Comparison of ENCODE assay signal across 15 cellular contexts in genomic region chr5:44887722-44888121, GRCh38.
DNase-seq lines count a peak whose midpoint lies in the region; ATAC-seq lines count a peak whose summit lies in the region.
"Had no signal": no experiment of that assay in that cellular context is flagged by ENCODE, and none has a peak within 500 bp of the region (broad histone marks: within the 10 kb centered on the region; RNA-seq: fewer than 3 reads in every experiment).

No MANE protein-coding gene starts in this region.

- H3K4me1 Mint-ChIP-seq in activated T-cell treated with anti-CD3 and anti-CD28 coated beads, Interleukin-2, amount 50 U/mL, for 72 hours (ENCODE audit: low read depth), result no peaks in the 10 kb centered on the region

- ATAC-seq in activated CD4-positive, CD25-positive, alpha-beta regulatory T cell treated with anti-CD3 and anti-CD28 coated beads, Interleukin-2, amount 50 U/mL, for 24 hours, result peak; percentile 48 to 64
- ATAC-seq in HG02642 (IDR thresholded peaks at IDR 0.05; ENCODE audit: poor library complexity, unreplicated experiment) (peak; percentile 66), HG03342 (IDR thresholded peaks at IDR 0.05; ENCODE audit: unreplicated experiment) (peak; percentile 36)
- no peak for ATAC-seq in activated T-cell treated with anti-CD3 and anti-CD28 coated beads, Interleukin-2, amount 50 U/mL, for 72 hours (replicated peaks in 1 of 2)
- ATAC-seq: left cardiac atrium, mucosa of descending colon had no signal

- H3K36me3 Mint-ChIP-seq in activated T-cell treated with anti-CD3 and anti-CD28 coated beads, Interleukin-2, amount 50 U/mL, for 72 hours (ENCODE audit: insufficient read depth in 2 of 2), result no peaks in the 10 kb centered on the region

- no peak overlapping the region for H3K4me3 Mint-ChIP-seq in activated T-cell treated with anti-CD3 and anti-CD28 coated beads, Interleukin-2, amount 50 U/mL, for 72 hours

- no peaks in the 10 kb centered on the region for H3K27me3 Mint-ChIP-seq in activated T-cell treated with anti-CD3 and anti-CD28 coated beads, Interleukin-2, amount 50 U/mL, for 72 hours (ENCODE audit: low read depth)

- DNase-seq in activated CD4-positive, CD25-positive, alpha-beta regulatory T cell (lab: John Stamatoyannopoulos, UW), result no peak
- DNase-seq in NOMO-1 treated with DMSO at 0.1 percent for 48 hours (lab: John Stamatoyannopoulos, UW; ENCODE audit: unreplicated experiment) (no peak), mesenteric fat pad (ENCODE audit: low spot score) (no peak), NCI-H345 (lab: John Stamatoyannopoulos, UW) (no peak)
- DNase-seq in activated T-cell treated with anti-CD3 and anti-CD28 coated beads, Interleukin-2, amount 50 U/mL, for 72 hours, result no peak
- DNase-seq: amygdala; left cardiac atrium; MM.1S; mucosa of descending colon; NCI-H2029 treated with DMSO at 0.1 percent for 48 hours; nucleus accumbens; stimulated activated CD4-positive, alpha-beta T cell treated with anti-CD3 and anti-CD28 coated beads, Interleukin-4, amount 100 ng/mL, for 24 hours had no signal

- H3K27ac Mint-ChIP-seq in activated T-cell treated with anti-CD3 and anti-CD28 coated beads, Interleukin-2, amount 50 U/mL, for 72 hours, result no peak overlapping the region

- no peaks in the 10 kb centered on the region for H3K9me3 Mint-ChIP-seq in activated T-cell treated with anti-CD3 and anti-CD28 coated beads, Interleukin-2, amount 50 U/mL, for 72 hours

Comparison
In these comparisons a context has a peak if more than half of its experiments do, and no peak if none do; other contexts are left out.
1. ATAC-seq: peak in activated CD4-positive, CD25-positive, alpha-beta regulatory T cell treated with anti-CD3 and anti-CD28 coated beads, Interleukin-2, amount 50 U/mL, for 24 hours (2 of 2), HG02642 (single experiment) and HG03342 (single experiment); none in activated T-cell treated with anti-CD3 and anti-CD28 coated beads, Interleukin-2, amount 50 U/mL, for 72 hours (0 of 2).